ENCODE assay signal across 1 cellular context in genomic region chr4:8345946-8346814, GRCh38.
A peak's percentile ranks its signal among the peaks of the same experiment; 100 is the strongest.
TF ChIP-seq lines count a peak whose summit lies in the region.

No MANE protein-coding gene starts in this region.

TF ChIP-seq in HepG2, 621 proteins besides CTCF, POLR2A, EP300 and RAD21 (continued from another document):
- TF ChIP-seq HMGXB3 (CRISPR knock-in tag; IDR thresholded peaks at IDR 0.05; ENCODE audit: borderline replicate concordance) (no peak), ZSCAN9 (CRISPR knock-in tag; IDR thresholded peaks at IDR 0.05; ENCODE audit: borderline replicate concordance) (no peak), MTA3 (CRISPR knock-in tag; IDR thresholded peaks at IDR 0.05) (no peak), PCBP1 (IDR thresholded peaks at IDR 0.05; ENCODE audit: borderline replicate concordance, low read depth, low read length) (no peak), KLF12 (CRISPR knock-in tag; IDR thresholded peaks at IDR 0.05; ENCODE audit: borderline replicate concordance) (no peak), ZKSCAN1 (IDR thresholded peaks at IDR 0.05; ENCODE audit: low read length) (no peak), ZNF468 (CRISPR knock-in tag; IDR thresholded peaks at IDR 0.05) (no peak), MIER2 (CRISPR knock-in tag; IDR thresholded peaks at IDR 0.05) (no peak), BHLHE40 (IDR thresholded peaks at IDR 0.05; ENCODE audit: low read length) (peak; percentile 40; the same call in 1 of the 2 replicates), MAF1 (CRISPR knock-in tag; IDR thresholded peaks at IDR 0.05; ENCODE audit: borderline replicate concordance) (no peak)
